29 cellular contexts compared by ENCODE assay signal in genomic region chr1:213446496-213446895, GRCh38.
"Had no signal": no experiment of that assay in that cellular context is flagged by ENCODE, and none has a peak within 500 bp of the region (broad histone marks: within the 10 kb centered on the region; RNA-seq: fewer than 3 reads in every experiment).

No MANE protein-coding gene starts in this region.

- H3K27me3 ChIP-seq: SJSA1 had no signal

- H3K4me1 ChIP-seq: SJSA1 had no signal

- H3K27ac ChIP-seq: KMS-11, PC-9, SJSA1 had no signal

- FAIRE-seq: RCC 7860 had no signal

- H3K4me3 ChIP-seq: PC-9, SJSA1 had no signal

- H3K36me3 ChIP-seq: SJSA1 had no signal

- ATAC-seq: Panc1 had no signal

- DNase-seq: Karpas-422, MM.1S, MV-4-11, NCI-H1092, NCI-H1105, NCI-H1417 treated with DMSO at 0.1 percent for 48 hours, NCI-H1436 treated with DMSO at 0.1 percent for 48 hours, NCI-H1694 treated with DMSO at 0.1 percent for 48 hours, NCI-H187 treated with DMSO at 0.1 percent for 48 hours, NCI-H2029, NCI-H2081, NCI-H2171 treated with DMSO at 0.1 percent for 48 hours, NCI-H2227 treated with DMSO at 0.1 percent for 48 hours, NCI-H345, NCI-H446, NCI-H510A treated with DMSO at 0.1 percent for 48 hours, NCI-H524 treated with DMSO at 0.1 percent for 48 hours, NCI-H526 treated with DMSO at 0.1 percent for 48 hours, NCI-H774, PC-9, Right ventricle myocardium superior, RPMI8226, SHP77 treated with DMSO at 0.1 percent for 48 hours, SK-N-SH, SW 1271 had no signal
